ENCODE assay signal across 8 cellular contexts in genomic region chr11:118921929-118922744, GRCh38. TPM values are rescaled to one million over a fixed set of nuclear protein-coding genes. Genes with fewer than 3 reads are reported as not detected.
DNase-seq lines count a peak whose midpoint lies in the region; FAIRE-seq and TF ChIP-seq lines count a peak whose summit lies in the region.

No MANE protein-coding gene starts in this region.

- peak overlapping the region; percentile 99 for H3K27ac ChIP-seq in subcutaneous abdominal adipose tissue (ENCODE audit: low read depth, low read length)

- H3K9me3 ChIP-seq in subcutaneous abdominal adipose tissue (ENCODE audit: control insufficient read depth in 5 of 5, low read length in 5 of 5) = no peaks in the 10 kb centered on the region

- H3K27me3 ChIP-seq in bronchial epithelial cell (ENCODE audit: control insufficient read depth, insufficient read depth, low read length) = no peaks in the 10 kb centered on the region
- peaks cover 0 to 6% (median 0%) of the 10 kb centered on the region in 5 donors for H3K27me3 ChIP-seq in subcutaneous abdominal adipose tissue (ENCODE audit: control insufficient read depth in 5 of 5, insufficient read depth in 4 of 5, low read length in 5 of 5)

- FAIRE-seq in bronchial epithelial cell (lab: Jason Lieb, UNC) = no peak

- peak; percentile 50; the same call in 1 of the 2 replicates for TF ChIP-seq EP300 in Ishikawa (IDR thresholded peaks at IDR 0.05; ENCODE audit: borderline replicate concordance)

- H3K9ac ChIP-seq in subcutaneous abdominal adipose tissue (ENCODE audit: low read length in 5 of 5) = peak overlapping the region; percentile 81 to 97 (median 86)

- DNase-seq in AG09309 (ENCODE audit: low read depth) (no peak), bronchial epithelial cell (ENCODE audit: low read depth) (peak; percentile 61), kidney tubule cell (ENCODE audit: low spot score) (peak; percentile 89), amniotic stem cell (lab: John Stamatoyannopoulos, UW) (no peak)
- DNase-seq in central memory CD4-positive, alpha-beta T cell = no peak
- DNase-seq in stimulated activated CD4-positive, alpha-beta T cell treated with anti-CD3 and anti-CD28 coated beads, Interleukin-2, amount 100 ng/mL, for 48 hours = no peak

- H3K4me3 ChIP-seq in AG09309 (ENCODE audit: control insufficient read depth, low read depth, low read length) (peak overlapping the region; percentile 99), bronchial epithelial cell (ENCODE audit: low read depth, low read length) (peak overlapping the region; percentile 87), subcutaneous abdominal adipose tissue (ENCODE audit: low read depth in 1 of 5, low read length in 5 of 5) (peak overlapping the region; percentile 89 to 99 (median 97))

- peaks cover 13% of the 10 kb centered on the region for H3K36me3 ChIP-seq in bronchial epithelial cell (ENCODE audit: control insufficient read depth, insufficient read depth, low read length)
- H3K36me3 ChIP-seq in subcutaneous abdominal adipose tissue (ENCODE audit: control insufficient read depth in 5 of 5, insufficient read depth in 5 of 5, low read length in 5 of 5) = no peaks in the 10 kb centered on the region

- TF ChIP-seq CTCF in AG09309 (IDR thresholded peaks at IDR 0.05; ENCODE audit: control insufficient read depth, insufficient read depth, low read depth, low read length, missing control alignments) (no peak), bronchial epithelial cell (IDR thresholded peaks at IDR 0.05; ENCODE audit: insufficient read depth, low read length, severe bottlenecking) (no peak)

- TF ChIP-seq RAD21 in Ishikawa (IDR thresholded peaks at IDR 0.05; ENCODE audit: low read depth) = no peak

- H3K4me1 ChIP-seq in subcutaneous abdominal adipose tissue (ENCODE audit: control insufficient read depth in 5 of 5, insufficient read depth in 5 of 5, low read length in 5 of 5) = peaks cover 49 to 92% (median 83%) of the 10 kb centered on the region in 5 donors

TF ChIP-seq in Ishikawa, 13 proteins besides CTCF, POLR2A, EP300 and RAD21:
- TF ChIP-seq CEBPB (IDR thresholded peaks at IDR 0.05) (no peak), EGR1 (IDR thresholded peaks at IDR 0.05) (no peak), TCF12 (IDR thresholded peaks at IDR 0.05; ENCODE audit: low read depth) (peak; percentile 16; the same call in 1 of the 2 replicates), FOXM1 (IDR thresholded peaks at IDR 0.05; ENCODE audit: borderline replicate concordance, low read depth) (no peak), NFIC (IDR thresholded peaks at IDR 0.05) (peak; percentile 38), YY1 (IDR thresholded peaks at IDR 0.05; ENCODE audit: low read depth) (no peak), TEAD4 (IDR thresholded peaks at IDR 0.05) (peak; percentile 78), TAF1 (IDR thresholded peaks at IDR 0.05; ENCODE audit: low read depth) (peak; percentile 36; the same call in 1 of the 2 replicates), ZBTB7A (IDR thresholded peaks at IDR 0.05; ENCODE audit: low read depth) (peak; percentile 15; the same call in 1 of the 2 replicates), CREB1 (IDR thresholded peaks at IDR 0.05; ENCODE audit: low read depth) (no peak)
- TF ChIP-seq, protein P1, sequence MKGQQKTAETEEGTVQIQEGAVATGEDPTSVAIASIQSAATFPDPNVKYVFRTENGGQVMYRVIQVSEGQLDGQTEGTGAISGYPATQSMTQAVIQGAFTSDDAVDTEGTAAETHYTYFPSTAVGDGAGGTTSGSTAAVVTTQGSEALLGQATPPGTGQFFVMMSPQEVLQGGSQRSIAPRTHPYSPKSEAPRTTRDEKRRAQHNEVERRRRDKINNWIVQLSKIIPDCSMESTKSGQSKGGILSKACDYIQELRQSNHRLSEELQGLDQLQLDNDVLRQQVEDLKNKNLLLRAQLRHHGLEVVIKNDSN (IDR thresholded peaks at IDR 0.05) = 0 out of 2 replicates have a peak, but pooled peaks have one; percentile 10
- TF ChIP-seq, protein P2, sequence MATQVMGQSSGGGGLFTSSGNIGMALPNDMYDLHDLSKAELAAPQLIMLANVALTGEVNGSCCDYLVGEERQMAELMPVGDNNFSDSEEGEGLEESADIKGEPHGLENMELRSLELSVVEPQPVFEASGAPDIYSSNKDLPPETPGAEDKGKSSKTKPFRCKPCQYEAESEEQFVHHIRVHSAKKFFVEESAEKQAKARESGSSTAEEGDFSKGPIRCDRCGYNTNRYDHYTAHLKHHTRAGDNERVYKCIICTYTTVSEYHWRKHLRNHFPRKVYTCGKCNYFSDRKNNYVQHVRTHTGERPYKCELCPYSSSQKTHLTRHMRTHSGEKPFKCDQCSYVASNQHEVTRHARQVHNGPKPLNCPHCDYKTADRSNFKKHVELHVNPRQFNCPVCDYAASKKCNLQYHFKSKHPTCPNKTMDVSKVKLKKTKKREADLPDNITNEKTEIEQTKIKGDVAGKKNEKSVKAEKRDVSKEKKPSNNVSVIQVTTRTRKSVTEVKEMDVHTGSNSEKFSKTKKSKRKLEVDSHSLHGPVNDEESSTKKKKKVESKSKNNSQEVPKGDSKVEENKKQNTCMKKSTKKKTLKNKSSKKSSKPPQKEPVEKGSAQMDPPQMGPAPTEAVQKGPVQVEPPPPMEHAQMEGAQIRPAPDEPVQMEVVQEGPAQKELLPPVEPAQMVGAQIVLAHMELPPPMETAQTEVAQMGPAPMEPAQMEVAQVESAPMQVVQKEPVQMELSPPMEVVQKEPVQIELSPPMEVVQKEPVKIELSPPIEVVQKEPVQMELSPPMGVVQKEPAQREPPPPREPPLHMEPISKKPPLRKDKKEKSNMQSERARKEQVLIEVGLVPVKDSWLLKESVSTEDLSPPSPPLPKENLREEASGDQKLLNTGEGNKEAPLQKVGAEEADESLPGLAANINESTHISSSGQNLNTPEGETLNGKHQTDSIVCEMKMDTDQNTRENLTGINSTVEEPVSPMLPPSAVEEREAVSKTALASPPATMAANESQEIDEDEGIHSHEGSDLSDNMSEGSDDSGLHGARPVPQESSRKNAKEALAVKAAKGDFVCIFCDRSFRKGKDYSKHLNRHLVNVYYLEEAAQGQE (IDR thresholded peaks at IDR 0.05; ENCODE audit: low read depth) = no peak
- TF ChIP-seq, protein P3, sequence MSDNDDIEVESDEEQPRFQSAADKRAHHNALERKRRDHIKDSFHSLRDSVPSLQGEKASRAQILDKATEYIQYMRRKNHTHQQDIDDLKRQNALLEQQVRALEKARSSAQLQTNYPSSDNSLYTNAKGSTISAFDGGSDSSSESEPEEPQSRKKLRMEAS (IDR thresholded peaks at IDR 0.05) = peak; percentile 70

RNA-seq across cellular contexts. Expression of gene BCL9L, which starts 3.6 kb away (rescaled TPM):
- 22.6 and 38.5 TPM in 2 replicates for total RNA-seq in bronchial epithelial cell

RNA-seq across cellular contexts. Expression of gene UPK2, which starts 34.0 kb away (rescaled TPM):
- 0.13 TPM in 1 of 2 replicates, not detected in the other for total RNA-seq in bronchial epithelial cell

RNA-seq across cellular contexts. Expression of gene CXCR5, which starts 38.4 kb away (rescaled TPM):
- total RNA-seq in bronchial epithelial cell = not detected in 2 replicates

RNA-seq across cellular contexts. Expression of gene FOXR1, which starts 49.4 kb away (rescaled TPM):
- total RNA-seq in bronchial epithelial cell = not detected in 2 replicates

Comparison
In these comparisons a context has a peak if more than half of its experiments do, and no peak if none do; other contexts are left out.
1. DNase-seq: peak in bronchial epithelial cell (single experiment) and kidney tubule cell (single experiment); none in AG09309 (single experiment), central memory CD4-positive, alpha-beta T cell (single experiment), stimulated activated CD4-positive, alpha-beta T cell treated with anti-CD3 and anti-CD28 coated beads, Interleukin-2, amount 100 ng/mL, for 48 hours (0 of 2) and amniotic stem cell (single experiment).
2. Peak in every context shown above with its lines, with median percentiles within 50 percentile points of each other: H3K4me3 ChIP-seq.